ENCODE assay signal across 9 cellular contexts in the genomic region with DNA sequence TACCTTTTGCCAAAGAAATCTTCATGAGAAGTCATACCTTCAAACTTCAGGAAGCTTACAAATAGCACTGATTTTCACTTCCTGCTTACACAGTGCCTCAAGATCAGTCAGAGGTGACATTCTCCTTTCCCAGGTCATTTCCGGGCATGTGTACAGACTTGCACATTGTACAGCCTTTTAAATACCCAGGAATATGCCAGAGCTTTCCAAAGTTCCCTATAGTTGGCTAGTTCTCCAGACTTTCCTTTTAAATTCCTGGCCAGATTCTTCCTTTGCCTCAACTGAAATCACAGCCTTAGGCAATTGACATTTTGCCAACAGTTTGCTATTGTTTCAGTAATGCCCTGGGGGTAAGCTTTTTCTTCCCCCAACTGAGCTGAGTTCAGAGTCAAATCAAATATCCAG. TPM values are rescaled to one million over a fixed set of nuclear protein-coding genes. Genes with fewer than 3 reads are reported as not detected.
A peak's percentile ranks its signal among the peaks of the same experiment; 100 is the strongest.
DNase-seq lines count a peak whose midpoint lies in the region; ATAC-seq, FAIRE-seq and TF ChIP-seq lines count a peak whose summit lies in the region.
"Had no signal": no experiment of that assay in that cellular context is flagged by ENCODE, and none has a peak within 500 bp of the region (broad histone marks: within the 10 kb centered on the region; RNA-seq: fewer than 3 reads in every experiment).

No MANE protein-coding gene starts in this region.

- no peaks in the 10 kb centered on the region for H3K27me3 ChIP-seq in CD4-positive, alpha-beta T cell (ENCODE audit: control insufficient read depth, insufficient read depth, low read length)
- H3K27me3 ChIP-seq in KMS-11 (ENCODE audit: insufficient read depth, low read depth), result no peaks in the 10 kb centered on the region
- H3K27me3 ChIP-seq in endothelial cell of umbilical vein (ENCODE audit: control insufficient read depth in 2 of 2, insufficient read depth in 2 of 2, low read length in 2 of 2), result no peaks in the 10 kb centered on the region
- H3K27me3 ChIP-seq in body of pancreas, result no peaks in the 10 kb centered on the region

- peak overlapping the region; percentile 85 for H3K4me3 Mint-ChIP-seq in CD4-positive, alpha-beta T cell

- H3K79me2 ChIP-seq in KMS-11 (ENCODE audit: insufficient read depth, low read depth), result no peaks in the 10 kb centered on the region
- no peaks in the 10 kb centered on the region for H3K79me2 ChIP-seq in endothelial cell of umbilical vein (ENCODE audit: control insufficient read depth, insufficient read depth, low read length)

- peak overlapping the region; percentile 14 for H3K27ac ChIP-seq in CD4-positive, alpha-beta T cell (ENCODE audit: low read depth, low read length)
- H3K27ac ChIP-seq in KMS-11 (no peak overlapping the region), endothelial cell of umbilical vein (ENCODE audit: insufficient read depth, low read depth, low read length) (peak overlapping the region; percentile 83), body of pancreas (no peak overlapping the region)
- H3K27ac ChIP-seq: VCaP had no signal

- no peak overlapping the region for H2AFZ ChIP-seq in KMS-11 (ENCODE audit: low read depth)
- peak overlapping the region; percentile 8 for H2AFZ ChIP-seq in endothelial cell of umbilical vein (ENCODE audit: low read depth, low read length)

- H3K36me3 ChIP-seq in KMS-11 (ENCODE audit: insufficient read depth) (no peaks in the 10 kb centered on the region), endothelial cell of umbilical vein (ENCODE audit: control insufficient read depth in 2 of 2, extremely low read depth in 1 of 2, insufficient read depth in 2 of 2, low read length in 2 of 2) (no peaks in the 10 kb centered on the region), body of pancreas (replicated peaks in 1 of 2; ENCODE audit: insufficient read depth in 1 of 2, low read depth in 2 of 2) (no peaks in the 10 kb centered on the region)

- H3K4me3 ChIP-seq in KMS-11 (IDR thresholded peaks at IDR 0.05; ENCODE audit: insufficient read depth, low read depth, low read length) (no peak overlapping the region), endothelial cell of umbilical vein (replicated peaks in 1 of 3; ENCODE audit: insufficient read depth in 1 of 3, low read depth in 1 of 3, low read length in 3 of 3) (no peak overlapping the region), body of pancreas (no peak overlapping the region)

- dilution Hi-C loops in endothelial cell of umbilical vein (cut with MboI; ENCODE audit: extremely low pct_ligation_motif_present, low sequenced_read_pairs), result no loop called here

- peaks cover 73% of the 10 kb centered on the region for H3K4me1 Mint-ChIP-seq in CD4-positive, alpha-beta T cell (ENCODE audit: low read depth)

- CTCF ChIA-PET in CD4-positive, alpha-beta T cell (lab: Charles Lee), result interaction anchor here (0.7 to 2.6 kb wide), 3 partner anchors 9 to 49 kb away, joined by 3 to 8 read pairs (median 5); no protein-coding TSS in a partner anchor
- CTCF ChIA-PET in endothelial cell of umbilical vein (lab: Charles Lee), result interaction anchor here (0.7 to 2.0 kb wide), 9 partner anchors 9 to 458 kb away, joined by 3 to 14 read pairs (median 4); no protein-coding TSS in a partner anchor

- WGBS in body of pancreas, 2 donors, result 83 to 84% methylated on average over 1 of the region's 1 CpG

- ATAC-seq in CD4-positive, alpha-beta T cell (ENCODE audit: poor library complexity), result peak; percentile 75
- ATAC-seq in GM21390 (IDR thresholded peaks at IDR 0.05; ENCODE audit: unreplicated experiment), result peak; percentile 39
- ATAC-seq in body of pancreas, result no peak

- H3K36me3 Mint-ChIP-seq in CD4-positive, alpha-beta T cell (ENCODE audit: low read depth), result peaks cover 25% of the 10 kb centered on the region

- BruUV-seq in endothelial cell of umbilical vein (replicated peaks; lab: Mats Ljungman, UMichigan), result no TSS peak

- H3K9me3 ChIP-seq in CD4-positive, alpha-beta T cell (ENCODE audit: control insufficient read depth, low read length), result no peaks in the 10 kb centered on the region
- H3K9me3 ChIP-seq in endothelial cell of umbilical vein (replicated peaks; ENCODE audit: control insufficient read depth, insufficient read depth, low read length), result no peaks in the 10 kb centered on the region
- H3K9me3 ChIP-seq in body of pancreas, result no peaks in the 10 kb centered on the region

- peak overlapping the region; percentile 88 for H3K27ac Mint-ChIP-seq in CD4-positive, alpha-beta T cell

- POLR2A ChIA-PET in CD4-positive, alpha-beta T cell (lab: Charles Lee), result interaction anchor here (1.0 to 6.7 kb wide), 5 partner anchors 11 to 47 kb away, joined by 3 to 115 read pairs (median 4); partner anchors contain the start of gene RFX3
- POLR2A ChIA-PET in endothelial cell of umbilical vein (lab: Charles Lee), result interaction anchor here (2.3 kb wide), 1 partner anchor 48 kb away, joined by 12 read pairs; the partner anchor contains the start of gene RFX3

- H3K9me1 ChIP-seq in endothelial cell of umbilical vein (replicated peaks; ENCODE audit: control insufficient read depth, extremely low read depth, insufficient read depth, low read length), result no peaks in the 10 kb centered on the region

- no peaks in the 10 kb centered on the region for H3K27me3 Mint-ChIP-seq in CD4-positive, alpha-beta T cell

- no peak overlapping the region for H3K9ac ChIP-seq in KMS-11
- H3K9ac ChIP-seq in endothelial cell of umbilical vein (replicated peaks; ENCODE audit: extremely low read depth, insufficient read depth, low read length), result peak overlapping the region; percentile 34

- no peaks in the 10 kb centered on the region for H3K9me3 Mint-ChIP-seq in CD4-positive, alpha-beta T cell

- H3K4me1 ChIP-seq in KMS-11 (ENCODE audit: low read depth, poor library complexity, severe bottlenecking) (peaks cover 45% of the 10 kb centered on the region), endothelial cell of umbilical vein (ENCODE audit: control insufficient read depth, extremely low read depth, insufficient read depth, low read length) (peaks cover 58% of the 10 kb centered on the region), body of pancreas (no peaks in the 10 kb centered on the region)

- H4K20me1 ChIP-seq in KMS-11 (ENCODE audit: insufficient read depth) (no peaks in the 10 kb centered on the region), endothelial cell of umbilical vein (replicated peaks; ENCODE audit: control insufficient read depth, extremely low read depth, insufficient read depth, low read length) (no peaks in the 10 kb centered on the region)

- TF ChIP-seq POLR2A in endothelial cell of umbilical vein (IDR thresholded peaks at IDR 0.05; ENCODE audit: low read depth, low read length) (no peak), body of pancreas (IDR thresholded peaks at IDR 0.05) (no peak)

- TF ChIP-seq CTCF in CD4-positive, alpha-beta T cell (IDR thresholded peaks at IDR 0.05), result no peak
- no peak for TF ChIP-seq CTCF in KMS-11 (conservative IDR thresholded peaks at IDR 0.05; ENCODE audit: low read depth, low read length)
- TF ChIP-seq CTCF in endothelial cell of umbilical vein (IDR thresholded peaks at IDR 0.05; ENCODE audit: extremely low read depth in 1 of 2, insufficient read depth in 1 of 2, low read depth in 1 of 2, low read length in 2 of 2), result no peak
- TF ChIP-seq CTCF in body of pancreas (IDR thresholded peaks at IDR 0.05), result no peak

- FAIRE-seq in endothelial cell of umbilical vein (lab: Jason Lieb, UNC), result peak; percentile 95

- DNase-seq in CD4-positive, alpha-beta T cell, result no peak
- DNase-seq in endothelial cell of umbilical vein (ENCODE audit: low read depth, low spot score) (peak; percentile 76), NCI-H2171 treated with DMSO at 0.1 percent for 48 hours (lab: John Stamatoyannopoulos, UW) (no peak), body of pancreas (no peak), NOMO-1 (lab: John Stamatoyannopoulos, UW; ENCODE audit: unreplicated experiment in 2 of 2) (no peak), posterior cingulate gyrus (no peak)

- intact Hi-C loops in CD4-positive, alpha-beta T cell (cut with DNase I, micrococcal nuclease), result no loop called here
- intact Hi-C loops in endothelial cell of umbilical vein (cut with micrococcal nuclease) (loop anchor here (1.0 to 10.0 kb wide), 4 partner anchors 48 to 856 kb away; partner anchors contain the start of gene RFX3), body of pancreas (cut with DNase I) (no loop called here), posterior cingulate gyrus (cut with DNase I) (no loop called here)

- 0 out of 2 replicates have a peak overlapping the region, but pooled peaks have one; percentile 41 for H3K4me2 ChIP-seq in KMS-11
- H3K4me2 ChIP-seq in endothelial cell of umbilical vein (ENCODE audit: insufficient read depth, low read length), result peak overlapping the region; percentile 1

TF ChIP-seq in endothelial cell of umbilical vein, 7 proteins besides CTCF, POLR2A, EP300 and RAD21:
- peak; percentile 80 for TF ChIP-seq POLR2AphosphoS5 (IDR thresholded peaks at IDR 0.05; ENCODE audit: insufficient read depth, low read depth, low read length)
- TF ChIP-seq JUN (IDR thresholded peaks at IDR 0.05; ENCODE audit: borderline replicate concordance, insufficient read depth, insufficient read length, low read depth), result peak; percentile 64
- TF ChIP-seq FOS (IDR thresholded peaks at IDR 0.05; ENCODE audit: borderline replicate concordance, insufficient read depth, low read length), result peak; percentile 36
- TF ChIP-seq MYC (IDR thresholded peaks at IDR 0.05; ENCODE audit: low read depth, low read length), result peak; percentile 31
- TF ChIP-seq EZH2 (IDR thresholded peaks at IDR 0.05; ENCODE audit: borderline replicate concordance, low read depth, low read length, severe bottlenecking), result no peak

RNA-seq across cellular contexts. Expression of gene RFX3, which starts 47.2 kb away (rescaled TPM):
- total RNA-seq in CD4-positive, alpha-beta T cell, result 10 to 100 TPM; 22.9 to 24.8 TPM
- total RNA-seq in endothelial cell of umbilical vein, result 10.5 and 13.7 TPM in 2 replicates
- polyA plus RNA-seq in endothelial cell of umbilical vein, result 3.8 and 4.8 TPM in 2 replicates
- 2.7 and 2.9 TPM in 2 replicates for polyA plus RNA-seq in endothelial cell of umbilical vein (2011; cell fraction: cytosol; rRNA removed)
- polyA plus RNA-seq in endothelial cell of umbilical vein (2011; cell fraction: nucleus; rRNA removed), result 13.9 and 16.4 TPM in 2 replicates
- 1.7 and 3.1 TPM in 2 replicates for polyA plus RNA-seq in endothelial cell of umbilical vein (2012)
- 104 and 125 TPM in 2 replicates for polyA minus RNA-seq in endothelial cell of umbilical vein
- 5.8 TPM for polyA minus RNA-seq in endothelial cell of umbilical vein (2011; cell fraction: cytosol; rRNA and poly(A)+ RNA removed)
- polyA minus RNA-seq in endothelial cell of umbilical vein (2011; cell fraction: nucleus; rRNA and poly(A)+ RNA removed), result 111 and 120 TPM in 2 replicates
- total RNA-seq in body of pancreas, result 1 to 10 TPM; 4.6 to 6.5 TPM

Comparison
In these comparisons a context has a peak if more than half of its experiments do, and no peak if none do; other contexts are left out.
1. H3K27ac ChIP-seq: peak in CD4-positive, alpha-beta T cell (single experiment) and endothelial cell of umbilical vein (single experiment); none in KMS-11 (single experiment) and body of pancreas (0 of 4).